ENCODE assay signal across 1 cellular context in the genomic region with DNA sequence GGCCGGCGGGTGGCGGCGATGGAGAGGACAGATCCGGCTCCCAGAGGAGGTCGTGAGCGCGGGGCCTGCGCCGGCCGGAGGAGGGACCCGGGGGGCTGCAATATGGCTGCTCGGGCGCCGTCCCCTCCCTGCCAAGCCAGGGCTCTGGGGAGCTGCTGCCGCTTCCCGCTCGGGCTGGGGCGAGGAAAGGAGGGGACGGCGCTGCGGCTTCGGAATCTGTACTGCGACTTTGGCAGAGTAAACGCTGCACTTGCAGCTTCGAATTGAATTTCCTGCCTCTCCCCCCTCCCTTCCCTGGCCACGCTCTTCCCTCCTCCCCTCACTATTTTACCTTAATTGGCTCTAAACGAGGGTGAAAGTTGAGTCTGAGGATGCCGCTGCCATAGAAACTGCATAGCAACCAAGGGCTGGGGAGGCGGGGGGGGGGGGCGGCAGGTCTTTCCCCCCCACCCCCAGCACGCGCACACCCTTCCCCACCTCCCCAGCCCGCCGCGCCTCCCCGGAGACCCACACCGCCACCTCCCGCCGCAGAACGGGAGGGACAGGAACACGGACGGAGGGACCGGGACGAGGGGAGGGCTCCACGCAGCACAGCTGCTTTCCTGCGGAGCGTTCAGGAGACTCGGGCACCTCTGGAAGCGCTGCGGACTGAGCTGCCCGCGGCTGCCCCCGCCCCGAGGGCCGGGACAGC.
TF ChIP-seq lines count a peak whose summit lies in the region.

No MANE protein-coding gene starts in this region.

TF ChIP-seq in HepG2, 621 proteins besides CTCF, POLR2A, EP300 and RAD21 (continued from another document):
- TF ChIP-seq, protein P1, sequence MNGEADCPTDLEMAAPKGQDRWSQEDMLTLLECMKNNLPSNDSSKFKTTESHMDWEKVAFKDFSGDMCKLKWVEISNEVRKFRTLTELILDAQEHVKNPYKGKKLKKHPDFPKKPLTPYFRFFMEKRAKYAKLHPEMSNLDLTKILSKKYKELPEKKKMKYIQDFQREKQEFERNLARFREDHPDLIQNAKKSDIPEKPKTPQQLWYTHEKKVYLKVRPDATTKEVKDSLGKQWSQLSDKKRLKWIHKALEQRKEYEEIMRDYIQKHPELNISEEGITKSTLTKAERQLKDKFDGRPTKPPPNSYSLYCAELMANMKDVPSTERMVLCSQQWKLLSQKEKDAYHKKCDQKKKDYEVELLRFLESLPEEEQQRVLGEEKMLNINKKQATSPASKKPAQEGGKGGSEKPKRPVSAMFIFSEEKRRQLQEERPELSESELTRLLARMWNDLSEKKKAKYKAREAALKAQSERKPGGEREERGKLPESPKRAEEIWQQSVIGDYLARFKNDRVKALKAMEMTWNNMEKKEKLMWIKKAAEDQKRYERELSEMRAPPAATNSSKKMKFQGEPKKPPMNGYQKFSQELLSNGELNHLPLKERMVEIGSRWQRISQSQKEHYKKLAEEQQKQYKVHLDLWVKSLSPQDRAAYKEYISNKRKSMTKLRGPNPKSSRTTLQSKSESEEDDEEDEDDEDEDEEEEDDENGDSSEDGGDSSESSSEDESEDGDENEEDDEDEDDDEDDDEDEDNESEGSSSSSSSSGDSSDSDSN (CRISPR knock-in tag; IDR thresholded peaks at IDR 0.05): peak; percentile 36; the same call in 1 of the 2 replicates
- TF ChIP-seq PHF20 (CRISPR knock-in tag; IDR thresholded peaks at IDR 0.05) (no peak), ZNF768 (CRISPR knock-in tag; IDR thresholded peaks at IDR 0.05) (0 out of 2 replicates have a peak, but pooled peaks have one; percentile 21), ZNF615 (CRISPR knock-in tag; IDR thresholded peaks at IDR 0.05; ENCODE audit: borderline replicate concordance) (no peak), GABPB1 (CRISPR knock-in tag; IDR thresholded peaks at IDR 0.05) (peak; percentile 32; the same call in 1 of the 2 replicates), ZFY (CRISPR knock-in tag; IDR thresholded peaks at IDR 0.05) (0 out of 2 replicates have a peak, but pooled peaks have one; percentile 14), ZNF530 (CRISPR knock-in tag; IDR thresholded peaks at IDR 0.05; ENCODE audit: low read depth) (no peak)
